ENCODE assay signal across 9 cellular contexts in the genomic region with DNA sequence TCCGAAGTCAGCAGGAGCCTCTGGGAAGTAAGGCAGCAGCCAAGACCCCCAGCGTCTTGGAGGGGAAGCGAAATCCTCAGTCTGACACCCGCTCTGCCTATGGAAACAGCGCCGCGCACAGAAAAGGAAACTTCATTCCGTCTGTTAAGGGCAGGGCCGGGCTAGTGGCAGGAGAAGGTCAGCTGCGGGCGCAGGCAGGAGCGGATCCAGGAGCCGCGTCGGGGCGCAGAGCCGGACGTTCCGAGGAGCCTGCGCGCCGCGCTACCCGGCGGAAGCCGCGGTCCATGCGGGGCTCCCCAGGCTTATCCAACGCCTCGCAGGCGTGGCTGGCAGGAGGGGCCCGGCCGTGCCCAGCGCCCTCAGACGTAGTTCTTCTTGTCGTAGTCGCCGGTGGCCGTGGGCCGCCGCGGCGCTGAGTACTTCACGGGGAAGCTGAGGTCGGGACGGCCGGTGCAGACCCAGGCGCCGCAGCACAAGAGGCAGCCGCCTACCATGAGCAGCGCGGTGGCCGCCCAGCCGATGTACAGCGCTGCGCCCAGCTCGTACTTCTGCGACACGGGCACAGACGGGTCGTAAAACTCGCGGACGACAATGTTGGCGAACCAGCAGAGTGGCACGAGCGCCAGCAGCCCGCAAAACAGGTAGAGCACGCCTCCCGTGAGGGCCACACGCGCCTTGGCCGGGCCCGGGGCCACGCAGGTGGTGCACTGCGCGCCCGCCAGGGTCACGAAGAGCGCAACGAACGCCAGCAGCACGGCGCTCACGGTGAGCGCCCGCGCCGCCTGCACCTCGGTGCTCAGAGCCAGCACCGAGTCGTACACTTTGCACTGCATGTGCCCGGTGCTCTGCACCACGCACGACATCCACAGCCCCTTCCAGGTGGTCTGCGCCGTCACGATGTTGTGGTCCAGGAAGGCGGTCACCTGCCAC. TPM values are rescaled to one million over a fixed set of nuclear protein-coding genes. Genes with fewer than 3 reads are reported as not detected.
DNase-seq lines count a peak whose midpoint lies in the region; FAIRE-seq and TF ChIP-seq lines count a peak whose summit lies in the region.
"Had no signal": no experiment of that assay in that cellular context is flagged by ENCODE, and none has a peak within 500 bp of the region (broad histone marks: within the 10 kb centered on the region; RNA-seq: fewer than 3 reads in every experiment).

No MANE protein-coding gene starts in this region.

- H3K4me1 ChIP-seq in OCI-LY3 (ENCODE audit: low read length) (peaks cover 10% of the 10 kb centered on the region), small intestine (ENCODE audit: control insufficient read depth in 2 of 2, insufficient read depth in 1 of 2, low read depth in 1 of 2, low read length in 1 of 2) (no peaks in the 10 kb centered on the region)

- H3K79me2 ChIP-seq in OCI-LY3 (ENCODE audit: low read length): no peaks in the 10 kb centered on the region

- no peak overlapping the region for H2AFZ ChIP-seq in OCI-LY3 (ENCODE audit: low read depth, low read length)

- DNase-seq in EH (ENCODE audit: low read depth) (peak; percentile 43), ecto neural progenitor cell (ENCODE audit: low spot score) (peak; percentile 71), mesenteric fat pad (ENCODE audit: low spot score) (peak; percentile 78), GM10266 (ENCODE audit: extremely low spot score) (no peak), small intestine (no peak), T-helper 9 cell (no peak), H4 (ENCODE audit: low spot score) (no peak)
- DNase-seq: natural killer cell had no signal

- 2 to 7% (median 5%) methylated on average over 64 to 99 of the region's 99 CpGs for WGBS in small intestine, 3 donors

- 0 out of 2 replicates have a peak, but pooled peaks cover 8% of the 10 kb centered on the region for H3K27me3 ChIP-seq in OCI-LY3 (ENCODE audit: low read depth, low read length)
- peaks cover 3 to 20% of the 10 kb centered on the region in 2 donors for H3K27me3 ChIP-seq in small intestine (ENCODE audit: control insufficient read depth in 2 of 2, insufficient read depth in 2 of 2, low read length in 2 of 2)

- no peak overlapping the region for H3K27ac ChIP-seq in OCI-LY3 (ENCODE audit: low read length)
- H3K27ac ChIP-seq in small intestine (ENCODE audit: low read depth in 1 of 2, low read length in 1 of 2): peak overlapping the region in 1 of 2 donors; percentile 42

- no peak overlapping the region for H3K9ac ChIP-seq in OCI-LY3 (ENCODE audit: low read length)

- FAIRE-seq in small intestine (lab: Jason Lieb, UNC): no peak

- H4K20me1 ChIP-seq in OCI-LY3 (ENCODE audit: insufficient read depth, low read length): no peaks in the 10 kb centered on the region

- peak overlapping the region; percentile 60 for H3K4me2 ChIP-seq in OCI-LY3 (ENCODE audit: low read length)

- H3K36me3 ChIP-seq in OCI-LY3 (replicated peaks; ENCODE audit: low read depth, low read length): peaks cover 3% of the 10 kb centered on the region
- H3K36me3 ChIP-seq in small intestine (ENCODE audit: control insufficient read depth in 2 of 2, insufficient read depth in 2 of 2, low read length in 2 of 2): no peaks in the 10 kb centered on the region

- H3K9me3 ChIP-seq in OCI-LY3 (ENCODE audit: insufficient read depth, low read length): no peaks in the 10 kb centered on the region
- H3K9me3 ChIP-seq in small intestine (ENCODE audit: control insufficient read depth, low read depth): no peaks in the 10 kb centered on the region

- TF ChIP-seq CTCF in OCI-LY3 (IDR thresholded peaks at IDR 0.05; ENCODE audit: low read depth, low read length) (no peak), GM10266 (IDR thresholded peaks at IDR 0.05; ENCODE audit: control insufficient read depth, insufficient read depth, low read depth, missing control alignments) (no peak)

- H3K4me3 ChIP-seq in OCI-LY3 (ENCODE audit: low read length): peak overlapping the region; percentile 60
- H3K4me3 ChIP-seq in small intestine (ENCODE audit: low read depth in 1 of 2, low read length in 2 of 2): peak overlapping the region in 1 of 2 donors; percentile 23

RNA-seq across cellular contexts. Expression of gene CLDN5, which starts 0.7 kb away (rescaled TPM):
- 151 TPM for total RNA-seq in mesenteric fat pad
- polyA plus RNA-seq in small intestine: 100 to 1,000 TPM in 1 of 3 donors, 10 to 100 TPM in 1, 1 to 10 TPM in 1; 3.1 to 184 (median 12.2) TPM
- not detected in 2 replicates for total RNA-seq in H4 (2014; rRNA removed; shearing (Covaris generic))

RNA-seq across cellular contexts. Expression of gene CDC45, which starts 43.8 kb away (rescaled TPM):
- total RNA-seq in mesenteric fat pad: not detected
- 10 to 100 TPM in 1 of 3 donors, 1 to 10 TPM in 2; 2.2 to 13.8 (median 2.2) TPM for polyA plus RNA-seq in small intestine
- total RNA-seq in H4 (2014; rRNA removed; shearing (Covaris generic)): 49.1 and 58.0 TPM in 2 replicates

RNA-seq across cellular contexts. Expression of gene UFD1, which starts 44.5 kb away (rescaled TPM):
- 55.4 TPM for total RNA-seq in mesenteric fat pad
- polyA plus RNA-seq in small intestine: 100 to 1,000 TPM in 1 of 3 donors, 10 to 100 TPM in 2; 79.6 to 112 (median 83.2) TPM
- 55.6 and 71.1 TPM in 2 replicates for total RNA-seq in H4 (2014; rRNA removed; shearing (Covaris generic))

Comparison
In these comparisons a context has a peak if more than half of its experiments do, and no peak if none do; other contexts are left out.
1. DNase-seq: peak in EH (single experiment), ecto neural progenitor cell (single experiment) and mesenteric fat pad (single experiment); none in GM10266 (single experiment), small intestine (single experiment), T-helper 9 cell (single experiment) and H4 (single experiment).
2. RNA of gene CLDN5, which starts 0.7 kb away (total RNA-seq): 151 TPM in mesenteric fat pad (single experiment); not detected in H4; every median in the first group is over 100 times any median in the second.
3. RNA of gene CDC45, which starts 43.8 kb away (total RNA-seq): 49.1 to 58.0 TPM in H4; not detected in mesenteric fat pad (single experiment); every median in the first group is over 10 times any median in the second.